In the genomic region with DNA sequence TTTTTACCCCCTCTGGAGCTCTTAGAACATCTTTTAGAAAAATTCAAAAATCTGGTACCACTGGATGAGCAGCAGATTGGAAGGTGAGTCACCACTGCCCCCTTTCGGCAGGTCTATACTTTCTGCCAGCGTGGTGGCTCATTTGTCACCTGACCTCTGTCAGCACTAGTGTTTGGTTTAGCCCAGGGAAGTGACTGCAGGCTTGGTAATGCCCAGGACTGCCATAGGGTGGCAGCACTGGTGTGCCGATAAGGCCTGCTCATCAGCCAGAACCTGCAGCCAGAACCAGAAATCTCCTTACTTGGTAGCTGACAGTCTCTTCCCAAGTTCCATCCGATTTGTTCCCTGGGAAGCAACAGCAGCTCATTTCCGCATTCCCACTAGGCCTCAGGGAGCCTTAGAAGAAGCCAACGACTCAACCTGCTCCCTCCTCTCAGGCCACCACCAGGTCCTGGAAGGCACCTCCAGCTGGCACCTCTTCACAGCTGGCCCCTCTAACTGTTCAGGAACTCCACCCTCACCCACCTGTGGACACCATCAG, we compare ENCODE assay signal across 8 cellular contexts. TPM values are rescaled to one million over a fixed set of nuclear protein-coding genes. Genes with fewer than 3 reads are reported as not detected.
DNase-seq lines count a peak whose midpoint lies in the region; ATAC-seq and TF ChIP-seq lines count a peak whose summit lies in the region.

No MANE protein-coding gene starts in this region.

- peak overlapping the region; percentile 7 for H3K9ac ChIP-seq in adipocyte (ENCODE audit: low read length)

- ATAC-seq in HG02870 (IDR thresholded peaks at IDR 0.05; ENCODE audit: unreplicated experiment): peak; percentile 88
- peak; percentile 86 to 97 (median 94) for ATAC-seq in heart right ventricle

- in situ Hi-C loops in GM13976 (cut with MboI; ENCODE audit: low sequenced_read_pairs, unreplicated experiment): loop anchor here (5.0 kb wide), 1 partner anchor 65 kb away; no protein-coding TSS in a partner anchor

- TF ChIP-seq CTCF in GM13976 (IDR thresholded peaks at IDR 0.05; ENCODE audit: borderline replicate concordance, control extremely low read depth, extremely low read depth, insufficient read depth, missing control alignments) (peak; percentile 92), heart right ventricle (IDR thresholded peaks at IDR 0.05) (peak; percentile 93 to 98 (median 96)), prostate gland (IDR thresholded peaks at IDR 0.05) (peak; percentile 91 to 98 (median 96)), uterus (IDR thresholded peaks at IDR 0.05) (peak; percentile 67 to 92 (median 84))

- 21 to 34% methylated on average over 6 of the region's 6 CpGs for WGBS in heart right ventricle, 2 donors
- 40% methylated on average over 6 of the region's 6 CpGs for WGBS in prostate gland

- intact Hi-C loops in heart right ventricle (cut with DNase I): loop anchor here in 9 of 10 donors (1.0 to 10.0 kb wide), 6 partner anchors 14 to 132 kb away; partner anchors contain the start of gene TMEM35B (in 1 of the 9)
- intact Hi-C loops in prostate gland (cut with DNase I): loop anchor here (5.0 kb wide), 1 partner anchor 65 kb away; no protein-coding TSS in a partner anchor
- intact Hi-C loops in uterus (cut with DNase I; ENCODE audit: low total_unique reads): loop anchor here (5.0 kb wide), 1 partner anchor 65 kb away; no protein-coding TSS in a partner anchor

- H3K27ac ChIP-seq in heart right ventricle (peak overlapping the region in 9 of 10 donors; percentile 12 to 71 (median 42)), prostate gland (peak overlapping the region in 1 of 2 donors; percentile 6), uterus (peak overlapping the region; percentile 48 to 73)

- no peaks in the 10 kb centered on the region for H3K27me3 ChIP-seq in adipocyte (replicated peaks; ENCODE audit: control insufficient read depth, insufficient read depth, low read length)
- H3K27me3 ChIP-seq in heart right ventricle: no peaks in the 10 kb centered on the region
- no peaks in the 10 kb centered on the region for H3K27me3 ChIP-seq in prostate gland (replicated peaks; ENCODE audit: insufficient read depth)
- H3K27me3 ChIP-seq in uterus: no peaks in the 10 kb centered on the region

- H3K9me3 ChIP-seq in adipocyte (ENCODE audit: control insufficient read depth, low read length) (no peaks in the 10 kb centered on the region), heart right ventricle (no peaks in the 10 kb centered on the region), prostate gland (no peaks in the 10 kb centered on the region), uterus (no peaks in the 10 kb centered on the region)

- TF ChIP-seq POLR2A in prostate gland (IDR thresholded peaks at IDR 0.05): no peak
- no peak for TF ChIP-seq POLR2A in uterus (IDR thresholded peaks at IDR 0.05)

- no peak overlapping the region for H3K4me3 ChIP-seq in adipocyte (ENCODE audit: low read length)
- H3K4me3 ChIP-seq in heart right ventricle: no peak overlapping the region
- H3K4me3 ChIP-seq in prostate gland: no peak overlapping the region
- H3K4me3 ChIP-seq in uterus: no peak overlapping the region

- H3K4me1 ChIP-seq in adipocyte (ENCODE audit: control insufficient read depth, insufficient read depth, low read length): peaks cover 13% of the 10 kb centered on the region
- H3K4me1 ChIP-seq in heart right ventricle: peaks cover 8 to 67% (median 39%) of the 10 kb centered on the region in 9 donors
- H3K4me1 ChIP-seq in prostate gland (replicated peaks): peaks cover 7% of the 10 kb centered on the region
- H3K4me1 ChIP-seq in uterus: peaks cover under 1 to 3% of the 10 kb centered on the region in 2 donors

- DNase-seq in GM13976 (ENCODE audit: low spot score): peak; percentile 91
- peak; percentile 86 for DNase-seq in NCI-H1436 (lab: John Stamatoyannopoulos, UW)
- peak; percentile 51 to 88 for DNase-seq in SW 1271 (lab: John Stamatoyannopoulos, UW)
- peak; percentile 93 for DNase-seq in adipocyte (ENCODE audit: low read depth)
- DNase-seq in heart right ventricle: peak; percentile 85 to 91
- DNase-seq in prostate gland (ENCODE audit: low spot score): peak; percentile 84
- peak; percentile 80 to 83 for DNase-seq in uterus

- peaks cover 39% of the 10 kb centered on the region for H3K36me3 ChIP-seq in adipocyte (ENCODE audit: control insufficient read depth, insufficient read depth, low read length, severe bottlenecking)
- H3K36me3 ChIP-seq in heart right ventricle: peaks cover 0 to 68% (median 17%) of the 10 kb centered on the region in 9 donors
- no peaks in the 10 kb centered on the region for H3K36me3 ChIP-seq in prostate gland
- H3K36me3 ChIP-seq in uterus: no peaks in the 10 kb centered on the region

RNA-seq across cellular contexts. Expression of gene SMIM12, which starts 6.8 kb away (rescaled TPM):
- 10 to 100 TPM; 33.9 to 74.2 (median 43.7) TPM for total RNA-seq in heart right ventricle
- 10 to 100 TPM in 1 of 2 donors, 1 to 10 TPM in 1; 9.7 to 78.1 TPM for polyA plus RNA-seq in heart right ventricle
- 10 to 100 TPM; 10.7 to 29.6 TPM for total RNA-seq in prostate gland
- total RNA-seq in uterus: 10 to 100 TPM; 11.8 to 31.2 (median 19.4) TPM

RNA-seq across cellular contexts. Expression of gene GJA4, which starts 59.9 kb away (rescaled TPM):
- total RNA-seq in heart right ventricle: 10 to 100 TPM in 9 of 10 donors, 1 to 10 TPM in 1; 9.0 to 37.8 (median 22.7) TPM
- polyA plus RNA-seq in heart right ventricle: 10 to 100 TPM; 20.3 to 50.1 TPM
- total RNA-seq in prostate gland: 10 to 100 TPM in 1 of 2 donors, 1 to 10 TPM in 1; 3.8 to 15.9 TPM
- 10 to 100 TPM in 3 of 4 donors, 1 to 10 TPM in 1; 2.9 to 32.8 (median 23.9) TPM for total RNA-seq in uterus
